31 cellular contexts compared by ENCODE assay signal in the genomic region with DNA sequence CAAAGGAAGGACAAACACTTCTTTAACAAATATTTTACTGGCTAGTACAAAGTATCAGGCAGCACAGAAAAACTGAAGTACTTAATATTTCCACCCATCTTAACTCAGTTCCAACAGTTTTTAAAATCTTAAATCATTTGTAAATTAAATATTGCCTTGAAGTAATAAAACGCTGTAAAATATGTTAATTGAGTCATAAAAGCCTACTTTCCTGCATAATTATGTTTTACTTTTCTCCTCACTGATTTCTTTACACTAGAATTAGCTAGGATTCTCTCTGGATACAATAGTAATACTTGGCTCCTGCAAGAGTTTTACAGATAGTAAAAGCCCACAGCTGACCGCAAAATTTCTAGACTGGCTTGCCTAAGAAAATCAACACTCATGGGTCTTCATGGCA.
"Had no signal": no experiment of that assay in that cellular context is flagged by ENCODE, and none has a peak within 500 bp of the region (broad histone marks: within the 10 kb centered on the region; RNA-seq: fewer than 3 reads in every experiment).

No MANE protein-coding gene starts in this region.

- H3K27ac Mint-ChIP-seq: activated CD4-positive, alpha-beta T cell treated with anti-CD3 and anti-CD28 coated beads, Interleukin-2, amount 10 ng/mL, durations not matched to agents 24 days and 14 days; activated CD8-positive, alpha-beta T cell treated with anti-CD3 and anti-CD28 coated beads for 36 hours; activated naive CD4-positive, alpha-beta T cell treated with anti-CD3 and anti-CD28 coated beads for 36 hours; activated T-cell treated with anti-CD3 and anti-CD28 coated beads, Interleukin-2, amount 50 U/mL, for 24 hours; activated T-helper 1 cell treated with anti-CD3 and anti-CD28 coated beads, Interleukin-12 subunit alpha, Interleukin-12 subunit beta, Interleukin-2, Interleukin-4 antibody, amounts not matched to agents 30 ng/mL and 10 ng/mL and 1 ng/mL, durations not matched to agents 14 hours and 24 hours and 36 hours had no signal

- H3K9me3 Mint-ChIP-seq: activated CD4-positive, alpha-beta T cell treated with anti-CD3 and anti-CD28 coated beads, Interleukin-2, amount 10 ng/mL, durations not matched to agents 24 days and 14 days; activated CD8-positive, alpha-beta T cell treated with anti-CD3 and anti-CD28 coated beads for 36 hours; activated naive CD4-positive, alpha-beta T cell treated with anti-CD3 and anti-CD28 coated beads for 36 hours; activated T-helper 1 cell treated with anti-CD3 and anti-CD28 coated beads, Interleukin-12 subunit alpha, Interleukin-12 subunit beta, Interleukin-2, Interleukin-4 antibody, amounts not matched to agents 30 ng/mL and 10 ng/mL and 1 ng/mL, durations not matched to agents 14 hours and 24 hours and 36 hours had no signal

- H3K4me3 Mint-ChIP-seq: activated CD4-positive, alpha-beta T cell treated with anti-CD3 and anti-CD28 coated beads, Interleukin-2, amount 10 ng/mL, durations not matched to agents 24 days and 14 days; activated CD8-positive, alpha-beta T cell treated with anti-CD3 and anti-CD28 coated beads for 36 hours; activated naive CD4-positive, alpha-beta T cell treated with anti-CD3 and anti-CD28 coated beads for 36 hours; activated T-cell treated with anti-CD3 and anti-CD28 coated beads, Interleukin-2, amount 50 U/mL, for 24 hours; activated T-helper 1 cell treated with anti-CD3 and anti-CD28 coated beads, Interleukin-12 subunit alpha, Interleukin-12 subunit beta, Interleukin-2, Interleukin-4 antibody, amounts not matched to agents 30 ng/mL and 10 ng/mL and 1 ng/mL, durations not matched to agents 14 hours and 24 hours and 36 hours had no signal

- ATAC-seq: activated CD8-positive, alpha-beta T cell treated with anti-CD3 and anti-CD28 coated beads for 36 hours; activated naive CD4-positive, alpha-beta T cell treated with anti-CD3 and anti-CD28 coated beads, Interleukin-2, amount 50 U/mL, for 72 hours; PC-3; Right ventricle myocardium inferior had no signal

- DNase-seq: activated CD4-positive, alpha-beta T cell treated with anti-CD3 and anti-CD28 coated beads, Interleukin-2, amount 10 ng/mL, durations not matched to agents 24 days and 14 days; activated CD4-positive, alpha-beta T cell treated with anti-CD3 and anti-CD28 coated beads, Interleukin-2, amount 50 U/mL, for 4 hours; activated CD8-positive, alpha-beta T cell treated with anti-CD3 and anti-CD28 coated beads for 36 hours; activated gamma-delta T cell treated with Interleukin-2 at 50 U/mL for 16 hours; activated naive CD4-positive, alpha-beta T cell treated with anti-CD3 and anti-CD28 coated beads for 36 hours; activated T-cell treated with anti-CD3 and anti-CD28 coated beads, Interleukin-2, amount 50 U/mL, for 24 hours; amniotic stem cell; aorta; brain microvascular endothelial cell; MM.1S; MV-4-11; NCI-H1092; NCI-H146; NCI-H187; NCI-H2029 treated with DMSO at 0.1 percent for 48 hours; NCI-H2107; NCI-H2171; NCI-H510A; NCI-H526; NCI-H748 treated with DMSO at 0.1 percent for 48 hours; NK-92 treated with Interleukin-12 subunit alpha and Interleukin-12 subunit beta, amount 100 ng/mL, for 24 hours; PC-3; Peyer's patch; RPMI8226; SIG-M5; SW 1271; T-helper 1 cell; T1000 had no signal

- H3K27me3 Mint-ChIP-seq: activated CD4-positive, alpha-beta T cell treated with anti-CD3 and anti-CD28 coated beads, Interleukin-2, amount 10 ng/mL, durations not matched to agents 24 days and 14 days; activated CD8-positive, alpha-beta T cell treated with anti-CD3 and anti-CD28 coated beads for 36 hours; activated T-cell treated with anti-CD3 and anti-CD28 coated beads, Interleukin-2, amount 50 U/mL, for 24 hours had no signal
